8 cellular contexts compared by ENCODE assay signal in the genomic region with DNA sequence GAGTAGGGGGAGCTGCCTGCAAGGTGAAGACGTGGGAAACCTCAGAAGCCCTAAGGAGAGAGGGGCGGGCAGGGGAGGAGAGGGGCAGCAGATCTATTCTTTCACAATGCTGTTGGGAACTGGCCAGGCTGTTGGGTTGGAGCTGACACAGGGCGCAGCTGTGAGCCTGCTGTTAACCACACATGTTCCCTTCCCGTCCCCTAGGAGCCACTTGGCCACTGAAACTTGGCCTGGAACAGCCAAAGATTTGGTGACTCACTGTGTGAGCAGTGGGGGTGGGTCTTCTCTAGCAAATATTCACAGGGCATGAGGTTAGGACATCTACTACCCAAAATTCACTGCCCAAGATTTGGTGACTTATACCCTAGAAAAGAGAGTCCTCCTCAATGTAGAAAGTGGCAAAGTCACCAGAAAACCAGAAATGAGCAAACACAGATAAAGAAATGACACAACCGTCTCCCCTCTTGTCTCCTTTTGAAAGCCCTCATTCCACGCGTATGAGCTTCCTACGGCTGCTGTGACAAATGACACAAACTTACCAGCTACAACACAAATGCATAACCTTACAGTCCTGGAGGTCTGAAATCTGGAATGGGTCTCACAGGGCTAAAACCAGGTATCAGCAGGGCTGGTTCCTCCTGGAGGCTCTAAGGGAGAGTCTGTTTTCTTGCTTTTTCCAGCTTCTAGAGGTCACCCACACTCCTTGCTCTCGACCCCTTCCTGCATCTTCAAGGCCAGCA. TPM values are rescaled to one million over a fixed set of nuclear protein-coding genes. Genes with fewer than 3 reads are reported as not detected.
DNase-seq lines count a peak whose midpoint lies in the region; ATAC-seq and TF ChIP-seq lines count a peak whose summit lies in the region.

No MANE protein-coding gene starts in this region.

- peaks cover 67% of the 10 kb centered on the region for H3K4me1 Mint-ChIP-seq in glutamatergic neuron (ENCODE audit: low read depth, unreplicated experiment)
- no peaks in the 10 kb centered on the region for H3K4me1 Mint-ChIP-seq in activated T-helper 2 cell treated with anti-CD3 and anti-CD28 coated beads, Interferon-gamma antibody, Interleukin-2, Interleukin-4, amounts not matched to agents 10 μg/mL and 5 μg/mL and 100 μg/mL, durations not matched to agents 14 hours and 24 hours and 36 hours (ENCODE audit: low read depth)

- H3K9me3 ChIP-seq in skeletal muscle tissue (ENCODE audit: control insufficient read depth in 3 of 3, low read length in 3 of 3), result no peaks in the 10 kb centered on the region

- no peak for ATAC-seq in HG02870 (IDR thresholded peaks at IDR 0.05; ENCODE audit: unreplicated experiment)

- peak overlapping the region; percentile 98 for H3K27ac Mint-ChIP-seq in glutamatergic neuron (ENCODE audit: unreplicated experiment)
- no peak overlapping the region for H3K27ac Mint-ChIP-seq in activated T-helper 2 cell treated with anti-CD3 and anti-CD28 coated beads, Interferon-gamma antibody, Interleukin-2, Interleukin-4, amounts not matched to agents 10 μg/mL and 5 μg/mL and 100 μg/mL, durations not matched to agents 14 hours and 24 hours and 36 hours

- no peaks in the 10 kb centered on the region for H3K36me3 Mint-ChIP-seq in glutamatergic neuron (ENCODE audit: unreplicated experiment)
- H3K36me3 Mint-ChIP-seq in activated T-helper 2 cell treated with anti-CD3 and anti-CD28 coated beads, Interferon-gamma antibody, Interleukin-2, Interleukin-4, amounts not matched to agents 10 μg/mL and 5 μg/mL and 100 μg/mL, durations not matched to agents 14 hours and 24 hours and 36 hours (ENCODE audit: low read depth), result no peaks in the 10 kb centered on the region

- H3K36me3 ChIP-seq in skeletal muscle tissue (ENCODE audit: control insufficient read depth in 3 of 3, insufficient read depth in 3 of 3, low read length in 3 of 3), result no peaks in the 10 kb centered on the region
- H3K36me3 ChIP-seq in H7 (replicated peaks; ENCODE audit: control insufficient read depth, insufficient read depth, low read length), result peaks cover 2% of the 10 kb centered on the region; the same call in 1 of the 2 replicates

- peaks cover 21% of the 10 kb centered on the region for H3K27me3 Mint-ChIP-seq in glutamatergic neuron (ENCODE audit: unreplicated experiment)
- peaks cover 21% of the 10 kb centered on the region for H3K27me3 Mint-ChIP-seq in activated T-helper 2 cell treated with anti-CD3 and anti-CD28 coated beads, Interferon-gamma antibody, Interleukin-2, Interleukin-4, amounts not matched to agents 10 μg/mL and 5 μg/mL and 100 μg/mL, durations not matched to agents 14 hours and 24 hours and 36 hours (ENCODE audit: low read depth)

- H3K4me1 ChIP-seq in skeletal muscle tissue (ENCODE audit: control insufficient read depth in 3 of 3, insufficient read depth in 3 of 3, low read length in 3 of 3), result peaks cover 31 to 50% (median 43%) of the 10 kb centered on the region in 3 donors

- H3K27me3 ChIP-seq in skeletal muscle tissue (ENCODE audit: control insufficient read depth in 3 of 3, insufficient read depth in 3 of 3, low read length in 3 of 3) (peaks cover 2 to 14% (median 12%) of the 10 kb centered on the region in 3 donors), H7 (ENCODE audit: control insufficient read depth, insufficient read depth, low read length) (no peaks in the 10 kb centered on the region)

- DNase-seq in HCEC 1CT (peak; percentile 75), RPMI8226 (peak; percentile 73), glutamatergic neuron (peak; percentile 78), H7 (no peak), 8988T (no peak)
- no peak for DNase-seq in activated T-helper 2 cell treated with anti-CD3 and anti-CD28 coated beads, Interferon-gamma antibody, Interleukin-2, Interleukin-4, amounts not matched to agents 10 μg/mL and 5 μg/mL and 100 μg/mL, durations not matched to agents 14 hours and 24 hours and 36 hours (ENCODE audit: low spot score)

- peak overlapping the region in 1 of 3 donors; percentile 20 for H3K9ac ChIP-seq in skeletal muscle tissue (ENCODE audit: low read depth in 1 of 3, low read length in 3 of 3)

- H3K4me3 ChIP-seq in skeletal muscle tissue (ENCODE audit: low read length in 3 of 3) (peak overlapping the region in 1 of 3 donors; percentile 14), H7 (ENCODE audit: insufficient read depth, low read depth, low read length) (no peak overlapping the region)

- peaks cover 17% of the 10 kb centered on the region for H3K9me3 Mint-ChIP-seq in glutamatergic neuron (ENCODE audit: unreplicated experiment)
- H3K9me3 Mint-ChIP-seq in activated T-helper 2 cell treated with anti-CD3 and anti-CD28 coated beads, Interferon-gamma antibody, Interleukin-2, Interleukin-4, amounts not matched to agents 10 μg/mL and 5 μg/mL and 100 μg/mL, durations not matched to agents 14 hours and 24 hours and 36 hours, result no peaks in the 10 kb centered on the region

- intact Hi-C loops in activated T-helper 2 cell treated with anti-CD3 and anti-CD28 coated beads, Interferon-gamma antibody, Interleukin-2, Interleukin-4, amounts not matched to agents 10 μg/mL and 5 μg/mL and 100 μg/mL, durations not matched to agents 14 hours and 24 hours and 36 hours (cut with micrococcal nuclease), result no loop called here

- H3K27ac ChIP-seq in skeletal muscle tissue (ENCODE audit: low read depth, low read length), result peak overlapping the region; percentile 36

- H3K4me3 Mint-ChIP-seq in glutamatergic neuron (ENCODE audit: unreplicated experiment), result peak overlapping the region; percentile 78
- H3K4me3 Mint-ChIP-seq in activated T-helper 2 cell treated with anti-CD3 and anti-CD28 coated beads, Interferon-gamma antibody, Interleukin-2, Interleukin-4, amounts not matched to agents 10 μg/mL and 5 μg/mL and 100 μg/mL, durations not matched to agents 14 hours and 24 hours and 36 hours (ENCODE audit: low read depth), result no peak overlapping the region

- no peak for TF ChIP-seq CTCF in glutamatergic neuron (IDR thresholded peaks at IDR 0.05; ENCODE audit: partially characterized antibody, unreplicated experiment)

RNA-seq across cellular contexts. Expression of a gene that starts 6.3 kb away (rescaled TPM):
- total RNA-seq in glutamatergic neuron (ENCODE audit: unreplicated experiment) (197 TPM), skeletal muscle tissue (19.3 TPM)
- 1.4 and 2.0 TPM in 2 replicates for total RNA-seq in activated T-helper 2 cell treated with anti-CD3 and anti-CD28 coated beads, Interferon-gamma antibody, Interleukin-2, Interleukin-4, amounts not matched to agents 10 μg/mL and 5 μg/mL and 100 μg/mL, durations not matched to agents 14 hours and 24 hours and 36 hours
- total RNA-seq in H7 (2014; rRNA removed; shearing (Covaris generic)), result 81.8 and 95.8 TPM in 2 replicates

RNA-seq across cellular contexts. Expression of a gene that starts 7.0 kb away (rescaled TPM):
- total RNA-seq in glutamatergic neuron (ENCODE audit: unreplicated experiment), result 25.3 TPM
- 1.0 TPM for total RNA-seq in skeletal muscle tissue
- total RNA-seq in activated T-helper 2 cell treated with anti-CD3 and anti-CD28 coated beads, Interferon-gamma antibody, Interleukin-2, Interleukin-4, amounts not matched to agents 10 μg/mL and 5 μg/mL and 100 μg/mL, durations not matched to agents 14 hours and 24 hours and 36 hours, result 0.18 TPM in 1 of 2 replicates, not detected in the other
- 3.8 and 4.2 TPM in 2 replicates for total RNA-seq in H7 (2014; rRNA removed; shearing (Covaris generic))

Comparison
In these comparisons a context has a peak if more than half of its experiments do, and no peak if none do; other contexts are left out.
1. DNase-seq: peak in HCEC 1CT (single experiment), RPMI8226 (single experiment) and glutamatergic neuron (single experiment); none in activated T-helper 2 cell treated with anti-CD3 and anti-CD28 coated beads, Interferon-gamma antibody, Interleukin-2, Interleukin-4, amounts not matched to agents 10 μg/mL and 5 μg/mL and 100 μg/mL, durations not matched to agents 14 hours and 24 hours and 36 hours (single experiment), H7 (single experiment) and 8988T (single experiment).